Comparison of ENCODE assay signal across 34 cellular contexts in genomic region chr9:105837261-105837660, GRCh38.
"Had no signal": no experiment of that assay in that cellular context is flagged by ENCODE, and none has a peak within 500 bp of the region (broad histone marks: within the 10 kb centered on the region; RNA-seq: fewer than 3 reads in every experiment).

No MANE protein-coding gene starts in this region.

- DNase-seq: activated B cell treated with CpG ODN at 0.5 μM for 24 hours; activated CD4-positive, alpha-beta T cell treated with anti-CD3 and anti-CD28 coated beads for 48 hours; activated CD4-positive, alpha-beta T cell treated with anti-CD3 and anti-CD28 coated beads, Interleukin-2, amount 50 U/mL, for 1 hour; activated CD4-positive, alpha-beta T cell treated with anti-CD3 and anti-CD28 coated beads, Interleukin-2, amount 50 U/mL, for 48 hours; activated CD8-positive, alpha-beta memory T cell treated with anti-CD3 and anti-CD28 coated beads for 24 hours; activated CD8-positive, alpha-beta T cell treated with anti-CD3 and anti-CD28 coated beads for 36 hours; activated effector memory CD4-positive, alpha-beta T cell treated with anti-CD3 and anti-CD28 coated beads, Interleukin-2, amount 50 U/mL, for 16 hours; activated naive CD4-positive, alpha-beta T cell treated with anti-CD3 and anti-CD28 coated beads for 36 hours; activated naive CD8-positive, alpha-beta T cell treated with anti-CD3 and anti-CD28 coated beads for 36 hours; activated naive CD8-positive, alpha-beta T cell treated with anti-CD3 and anti-CD28 coated beads, Interleukin-2, amount 50 U/mL, for 24 hours; activated T-cell treated with anti-CD3 and anti-CD28 coated beads, Interleukin-2, amount 50 U/mL, for 1 hour; activated T-cell treated with anti-CD3 and anti-CD28 coated beads, Interleukin-2, amount 50 U/mL, for 48 hours; adrenal gland; amygdala; aorta; body of pancreas; caudate nucleus; cortex of kidney; dermis blood vessel endothelial cell; effector CD4-positive, alpha-beta T cell; effector memory CD8-positive, alpha-beta T cell; erythroblast; foreskin keratinocyte; gastrocnemius medialis; T-helper 1 cell; T-helper 17 cell; T1000; WERI-Rb-1 had no signal

- H3K27me3 Mint-ChIP-seq: activated B cell treated with CpG ODN at 0.5 μM for 24 hours; activated CD8-positive, alpha-beta T cell treated with anti-CD3 and anti-CD28 coated beads for 36 hours; activated naive CD4-positive, alpha-beta T cell treated with anti-CD3 and anti-CD28 coated beads, Interleukin-2, amount 50 U/mL, for 24 hours; activated naive CD8-positive, alpha-beta T cell treated with anti-CD3 and anti-CD28 coated beads for 36 hours; activated naive CD8-positive, alpha-beta T cell treated with anti-CD3 and anti-CD28 coated beads, Interleukin-2, amount 50 U/mL, for 24 hours; effector memory CD8-positive, alpha-beta T cell had no signal

- H3K27me3 ChIP-seq: adrenal gland, body of pancreas, esophagus muscularis mucosa, gastrocnemius medialis had no signal

- H3K36me3 ChIP-seq: adrenal gland, esophagus muscularis mucosa, gastrocnemius medialis, WERI-Rb-1 had no signal

- H3K4me3 Mint-ChIP-seq: activated B cell treated with CpG ODN at 0.5 μM for 24 hours; activated CD8-positive, alpha-beta T cell treated with anti-CD3 and anti-CD28 coated beads for 36 hours; activated naive CD4-positive, alpha-beta T cell treated with anti-CD3 and anti-CD28 coated beads for 36 hours; activated naive CD4-positive, alpha-beta T cell treated with anti-CD3 and anti-CD28 coated beads, Interleukin-2, amount 50 U/mL, for 24 hours; activated naive CD8-positive, alpha-beta T cell treated with anti-CD3 and anti-CD28 coated beads for 36 hours; activated naive CD8-positive, alpha-beta T cell treated with anti-CD3 and anti-CD28 coated beads, Interleukin-2, amount 50 U/mL, for 24 hours; activated T-helper 1 cell treated with anti-CD3 and anti-CD28 coated beads, Interleukin-12 subunit alpha, Interleukin-12 subunit beta, Interleukin-2, Interleukin-4 antibody, amounts not matched to agents 30 ng/mL and 10 ng/mL and 1 ng/mL, durations not matched to agents 14 hours and 24 hours and 36 hours; effector memory CD8-positive, alpha-beta T cell; T-helper 17 cell; T-helper 2 cell treated with Interferon-gamma antibody and Interleukin-4, amounts not matched to agents 5 μg/mL and 100 μg/mL, for 36 hours had no signal

- H3K27ac Mint-ChIP-seq: activated B cell treated with CpG ODN at 0.5 μM for 24 hours; activated CD8-positive, alpha-beta T cell treated with anti-CD3 and anti-CD28 coated beads for 36 hours; activated naive CD4-positive, alpha-beta T cell treated with anti-CD3 and anti-CD28 coated beads for 36 hours; activated naive CD4-positive, alpha-beta T cell treated with anti-CD3 and anti-CD28 coated beads, Interleukin-2, amount 50 U/mL, for 24 hours; activated naive CD8-positive, alpha-beta T cell treated with anti-CD3 and anti-CD28 coated beads for 36 hours; activated naive CD8-positive, alpha-beta T cell treated with anti-CD3 and anti-CD28 coated beads, Interleukin-2, amount 50 U/mL, for 24 hours; activated T-helper 1 cell treated with anti-CD3 and anti-CD28 coated beads, Interleukin-12 subunit alpha, Interleukin-12 subunit beta, Interleukin-2, Interleukin-4 antibody, amounts not matched to agents 30 ng/mL and 10 ng/mL and 1 ng/mL, durations not matched to agents 14 hours and 24 hours and 36 hours; activated T-helper 2 cell treated with anti-CD3 and anti-CD28 coated beads, Interferon-gamma antibody, Interleukin-2, Interleukin-4, amounts not matched to agents 10 μg/mL and 5 μg/mL and 100 μg/mL, durations not matched to agents 14 hours and 24 hours and 36 hours; effector memory CD8-positive, alpha-beta T cell; T-helper 17 cell; T-helper 2 cell treated with Interferon-gamma antibody and Interleukin-4, amounts not matched to agents 5 μg/mL and 100 μg/mL, for 36 hours had no signal

- H3K9me3 Mint-ChIP-seq: activated B cell treated with CpG ODN at 0.5 μM for 24 hours; activated CD8-positive, alpha-beta T cell treated with anti-CD3 and anti-CD28 coated beads for 36 hours; activated naive CD4-positive, alpha-beta T cell treated with anti-CD3 and anti-CD28 coated beads for 36 hours; activated naive CD4-positive, alpha-beta T cell treated with anti-CD3 and anti-CD28 coated beads, Interleukin-2, amount 50 U/mL, for 24 hours; activated naive CD8-positive, alpha-beta T cell treated with anti-CD3 and anti-CD28 coated beads for 36 hours; activated naive CD8-positive, alpha-beta T cell treated with anti-CD3 and anti-CD28 coated beads, Interleukin-2, amount 50 U/mL, for 24 hours; activated T-helper 1 cell treated with anti-CD3 and anti-CD28 coated beads, Interleukin-12 subunit alpha, Interleukin-12 subunit beta, Interleukin-2, Interleukin-4 antibody, amounts not matched to agents 30 ng/mL and 10 ng/mL and 1 ng/mL, durations not matched to agents 14 hours and 24 hours and 36 hours; activated T-helper 2 cell treated with anti-CD3 and anti-CD28 coated beads, Interferon-gamma antibody, Interleukin-2, Interleukin-4, amounts not matched to agents 10 μg/mL and 5 μg/mL and 100 μg/mL, durations not matched to agents 14 hours and 24 hours and 36 hours; effector memory CD8-positive, alpha-beta T cell; T-helper 2 cell treated with Interferon-gamma antibody and Interleukin-4, amounts not matched to agents 5 μg/mL and 100 μg/mL, for 36 hours had no signal

- H3K4me3 ChIP-seq: adrenal gland, body of pancreas, esophagus muscularis mucosa, gastrocnemius medialis had no signal

- H3K36me3 Mint-ChIP-seq: activated naive CD4-positive, alpha-beta T cell treated with anti-CD3 and anti-CD28 coated beads, Interleukin-2, amount 50 U/mL, for 24 hours; activated naive CD8-positive, alpha-beta T cell treated with anti-CD3 and anti-CD28 coated beads for 36 hours had no signal

- H3K4me1 ChIP-seq: adrenal gland, body of pancreas, esophagus muscularis mucosa, foreskin keratinocyte had no signal

- H3K27ac ChIP-seq: adrenal gland, body of pancreas, esophagus muscularis mucosa, foreskin keratinocyte, gastrocnemius medialis, WERI-Rb-1 had no signal

- H3K9me3 ChIP-seq: adrenal gland, body of pancreas, gastrocnemius medialis had no signal

- H3K4me1 Mint-ChIP-seq: activated B cell treated with CpG ODN at 0.5 μM for 24 hours; activated naive CD4-positive, alpha-beta T cell treated with anti-CD3 and anti-CD28 coated beads, Interleukin-2, amount 50 U/mL, for 24 hours; activated naive CD8-positive, alpha-beta T cell treated with anti-CD3 and anti-CD28 coated beads for 36 hours; activated naive CD8-positive, alpha-beta T cell treated with anti-CD3 and anti-CD28 coated beads, Interleukin-2, amount 50 U/mL, for 24 hours had no signal

- ATAC-seq: activated CD4-positive, CD25-positive, alpha-beta regulatory T cell treated with anti-CD3 and anti-CD28 coated beads, Interleukin-2, amount 50 U/mL, for 24 hours; activated CD8-positive, alpha-beta T cell treated with anti-CD3 and anti-CD28 coated beads for 36 hours; activated naive CD8-positive, alpha-beta T cell treated with anti-CD3 and anti-CD28 coated beads, Interleukin-2, amount 50 U/mL, for 24 hours; body of pancreas; effector memory CD8-positive, alpha-beta T cell; foreskin keratinocyte; gastrocnemius medialis; T-helper 17 cell had no signal
